21 cellular contexts compared by ENCODE assay signal in genomic region chr5:73996181-73996770, GRCh38.
DNase-seq lines count a peak whose midpoint lies in the region; TF ChIP-seq lines count a peak whose summit lies in the region.
"Had no signal": no experiment of that assay in that cellular context is flagged by ENCODE, and none has a peak within 500 bp of the region (broad histone marks: within the 10 kb centered on the region; RNA-seq: fewer than 3 reads in every experiment).

No MANE protein-coding gene starts in this region.

- peaks cover 24% of the 10 kb centered on the region for H3K4me1 Mint-ChIP-seq in progenitor cell of endocrine pancreas (ENCODE audit: low read depth)
- H3K4me1 Mint-ChIP-seq: CD8-positive, alpha-beta memory T cell had no signal

- no peak overlapping the region for H3K23ac ChIP-seq in neuronal stem cell (ENCODE audit: low read depth, low read length, poor library complexity)

- H3K4me1 ChIP-seq in left ventricle myocardium inferior (no peaks in the 10 kb centered on the region), neuronal stem cell (ENCODE audit: control insufficient read depth in 2 of 2, insufficient read depth in 1 of 2, low read depth in 1 of 2, low read length in 2 of 2) (peaks cover 0 to 6% of the 10 kb centered on the region in 2 donors)

- H3K36me3 ChIP-seq in left ventricle myocardium inferior, result no peaks in the 10 kb centered on the region
- H3K36me3 ChIP-seq in neuronal stem cell (replicated peaks in 1 of 2; ENCODE audit: control insufficient read depth in 2 of 2, insufficient read depth in 2 of 2, low read length in 2 of 2), result no peaks in the 10 kb centered on the region

- no peak overlapping the region for H2BK12ac ChIP-seq in neuronal stem cell (ENCODE audit: low read length)

- H4K8ac ChIP-seq in neuronal stem cell (ENCODE audit: low read depth, low read length), result no peak overlapping the region

- H2BK5ac ChIP-seq in neuronal stem cell (ENCODE audit: low read length), result no peak overlapping the region

- H2BK120ac ChIP-seq in neuronal stem cell (ENCODE audit: low read depth, low read length), result no peak overlapping the region

- H3K27me3 Mint-ChIP-seq in progenitor cell of endocrine pancreas, result no peaks in the 10 kb centered on the region

- no peak overlapping the region for H3K14ac ChIP-seq in neuronal stem cell (ENCODE audit: low read length)

- no peaks in the 10 kb centered on the region for H3K9me3 Mint-ChIP-seq in progenitor cell of endocrine pancreas (ENCODE audit: low read depth)

- H2BK15ac ChIP-seq in neuronal stem cell (ENCODE audit: low read length), result no peak overlapping the region

- no peak overlapping the region for H2AK5ac ChIP-seq in neuronal stem cell (ENCODE audit: low read depth, low read length)

- TF ChIP-seq CTCF in progenitor cell of endocrine pancreas (IDR thresholded peaks at IDR 0.05; ENCODE audit: unreplicated experiment) (no peak), left ventricle myocardium inferior (IDR thresholded peaks at IDR 0.05; ENCODE audit: borderline replicate concordance) (no peak)

- H4K91ac ChIP-seq in neuronal stem cell (ENCODE audit: low read depth, low read length, poor library complexity), result no peak overlapping the region

- no peak overlapping the region for H3K9ac ChIP-seq in neuronal stem cell (ENCODE audit: low read depth, low read length, poor library complexity)

- no CpG with 5 or more reads among the region's 2 CpGs for WGBS in neuronal stem cell (ENCODE audit: extremely low coverage in 2 of 2, insufficient read length in 2 of 2, insufficient replicate concordance in 1 of 2), 2 donors

- intact Hi-C loops in left ventricle myocardium inferior (cut with micrococcal nuclease), result no loop called here

- H3K4me2 ChIP-seq in neuronal stem cell (ENCODE audit: insufficient read depth, low read length, poor library complexity, severe bottlenecking), result no peak overlapping the region
- H3K4me2 ChIP-seq: PC-9 had no signal

- peak overlapping the region; percentile 69 for H3K27ac Mint-ChIP-seq in progenitor cell of endocrine pancreas
- H3K27ac Mint-ChIP-seq: CD8-positive, alpha-beta memory T cell had no signal

- no peak overlapping the region for H3K18ac ChIP-seq in neuronal stem cell (ENCODE audit: low read length)

- H3K9me3 ChIP-seq in left ventricle myocardium inferior (replicated peaks) (no peaks in the 10 kb centered on the region), neuronal stem cell (replicated peaks in 1 of 2; ENCODE audit: control insufficient read depth in 2 of 2, insufficient read depth in 1 of 2, low read depth in 1 of 2, low read length in 2 of 2) (no peaks in the 10 kb centered on the region)

- no peak overlapping the region for H3K4me3 ChIP-seq in left ventricle myocardium inferior
- no peak overlapping the region for H3K4me3 ChIP-seq in neuronal stem cell (ENCODE audit: low read length in 2 of 2)
- H3K4me3 ChIP-seq: PC-9, SK-N-MC had no signal

- no peaks in the 10 kb centered on the region for H3K79me1 ChIP-seq in neuronal stem cell (ENCODE audit: low read depth, low read length)

- H3K36me3 Mint-ChIP-seq in progenitor cell of endocrine pancreas (ENCODE audit: insufficient read depth), result no peaks in the 10 kb centered on the region
- H3K36me3 Mint-ChIP-seq: CD8-positive, alpha-beta memory T cell had no signal

- H2AFZ ChIP-seq in neuronal stem cell (ENCODE audit: low read length), result no peak overlapping the region
- H2AFZ ChIP-seq: PC-9 had no signal

- H3K27me3 ChIP-seq in left ventricle myocardium inferior (ENCODE audit: low read depth) (peaks cover 7% of the 10 kb centered on the region), neuronal stem cell (ENCODE audit: control insufficient read depth in 3 of 3, insufficient read depth in 3 of 3, low read depth in 1 of 3, low read length in 3 of 3) (peaks cover 0 to 3% (median 0%) of the 10 kb centered on the region in 3 experiments)

- H3K4ac ChIP-seq in neuronal stem cell (ENCODE audit: low read length), result no peak overlapping the region

- DNase-seq in NCI-H82 (lab: John Stamatoyannopoulos, UW) (peak; percentile 25), NCI-H82 treated with DMSO at 0.1 percent for 48 hours (lab: John Stamatoyannopoulos, UW; ENCODE audit: unreplicated experiment) (no peak), kidney tubule cell (ENCODE audit: low spot score) (peak; percentile 35), progenitor cell of endocrine pancreas (ENCODE audit: low spot score, unreplicated experiment) (no peak), left ventricle myocardium inferior (no peak), neuronal stem cell (ENCODE audit: low spot score) (no peak), cerebellum (ENCODE audit: low spot score) (no peak)
- DNase-seq: Calu3; CD8-positive, alpha-beta memory T cell; EL; GF-D8; KG1; NCI-H1092; NCI-H1436; NCI-H2029; NCI-H526 treated with DMSO at 0.1 percent for 48 hours; PC-9; SHP77 treated with DMSO at 0.1 percent for 48 hours had no signal

- H3K27ac ChIP-seq in left ventricle myocardium inferior (replicated peaks), result no peak overlapping the region
- no peak overlapping the region for H3K27ac ChIP-seq in neuronal stem cell (replicated peaks; ENCODE audit: low read length)
- H3K27ac ChIP-seq: C4-2B, PC-9, RWPE1, SK-N-MC had no signal

- no peak overlapping the region for H3K4me3 Mint-ChIP-seq in progenitor cell of endocrine pancreas (ENCODE audit: low read depth)
- H3K4me3 Mint-ChIP-seq: CD8-positive, alpha-beta memory T cell had no signal

Comparison
In these comparisons a context has a peak if more than half of its experiments do, and no peak if none do; other contexts are left out.
1. DNase-seq: peak in NCI-H82 (single experiment) and kidney tubule cell (single experiment); none in NCI-H82 treated with DMSO at 0.1 percent for 48 hours (single experiment), progenitor cell of endocrine pancreas (single experiment), left ventricle myocardium inferior (single experiment), neuronal stem cell (single experiment) and cerebellum (single experiment).